ENCODE assay signal across 15 cellular contexts in genomic region chr7:88224596-88225275, GRCh38. TPM values are rescaled to one million over a fixed set of nuclear protein-coding genes. Genes with fewer than 3 reads are reported as not detected.
DNase-seq lines count a peak whose midpoint lies in the region; ATAC-seq and TF ChIP-seq lines count a peak whose summit lies in the region.
"Had no signal": no experiment of that assay in that cellular context is flagged by ENCODE, and none has a peak within 500 bp of the region (broad histone marks: within the 10 kb centered on the region; RNA-seq: fewer than 3 reads in every experiment).

No MANE protein-coding gene starts in this region.

- H2BK20ac ChIP-seq in IMR-90 (ENCODE audit: low read depth, low read length): no peak overlapping the region

- H2BK5ac ChIP-seq in IMR-90 (ENCODE audit: low read depth, low read length, poor library complexity, severe bottlenecking): no peak overlapping the region

- no peak overlapping the region for H3K4ac ChIP-seq in IMR-90 (ENCODE audit: low read depth, low read length)

- CTCF ChIA-PET in IMR-90 (lab: Yijun Ruan, JAX): no interaction called here

- ATAC-seq in IMR-90 (ENCODE audit: low read depth) (no peak), GM18519 (IDR thresholded peaks at IDR 0.05; ENCODE audit: low FRiP score, unreplicated experiment) (no peak)
- ATAC-seq: upper lobe of right lung had no signal

- DNase-seq in AG10803 (ENCODE audit: low read depth) (peak; percentile 62), IMR-90 (peak; percentile 43), amniotic epithelial cell (ENCODE audit: low read depth) (peak; percentile 40), foreskin melanocyte (peak; percentile 44), HAP-1 (ENCODE audit: low spot score in 2 of 2) (no peak), H7 (no peak), iPS-NIHi7 (ENCODE audit: extremely low spot score) (no peak)
- DNase-seq: activated CD4-positive, CD25-positive, alpha-beta regulatory T cell; GOT3; NCI-H2171; RPMI8226; upper lobe of right lung had no signal

- no peaks in the 10 kb centered on the region for H3K9me3 ChIP-seq in IMR-90 (ENCODE audit: control insufficient read depth, insufficient read depth, low read length)
- no peaks in the 10 kb centered on the region for H3K9me3 ChIP-seq in HAP-1
- H3K9me3 ChIP-seq: upper lobe of right lung had no signal

- H2BK120ac ChIP-seq in IMR-90 (ENCODE audit: low read depth, low read length): no peak overlapping the region

- dilution Hi-C loops in IMR-90 (cut with HindIII; ENCODE audit: low sequenced_read_pairs, unreplicated experiment): no loop called here

- no peak for TF ChIP-seq CTCF in AG10803 (conservative IDR thresholded peaks at IDR 0.05; ENCODE audit: low read length)
- TF ChIP-seq CTCF in IMR-90 (conservative IDR thresholded peaks at IDR 0.05; ENCODE audit: low read depth, low read length): no peak

- in situ Hi-C loops in IMR-90 (cut with MboI; ENCODE audit: low sequenced_read_pairs): no loop called here
- in situ Hi-C loops in HAP-1 (cut with MboI; ENCODE audit: low sequenced_read_pairs): loop anchor here (25.0 kb wide), 1 partner anchor 313 kb away; no protein-coding TSS in a partner anchor

- H3K23ac ChIP-seq in IMR-90 (ENCODE audit: low read depth, low read length): no peak overlapping the region

- no peak for TF ChIP-seq RAD21 in IMR-90 (IDR thresholded peaks at IDR 0.05; ENCODE audit: low read length)

- no TSS peak for BruUV-seq in IMR-90 (replicated peaks; lab: Mats Ljungman, UMichigan)

- H4K5ac ChIP-seq in IMR-90 (ENCODE audit: low read depth, low read length): no peak overlapping the region

- H3K18ac ChIP-seq in IMR-90 (ENCODE audit: low read depth, low read length): no peak overlapping the region

- H3K4me3 ChIP-seq in AG10803 (ENCODE audit: low read length) (no peak overlapping the region), IMR-90 (ENCODE audit: insufficient read depth, low read depth, low read length) (no peak overlapping the region), HAP-1 (no peak overlapping the region), H7 (ENCODE audit: insufficient read depth, low read depth, low read length) (no peak overlapping the region)
- H3K4me3 ChIP-seq: esophagus muscularis mucosa, smooth muscle cell, upper lobe of right lung had no signal

- H2AK9ac ChIP-seq in IMR-90 (replicated peaks; ENCODE audit: low read depth, low read length, poor library complexity): no peak overlapping the region

- TF ChIP-seq POLR2A in IMR-90 (IDR thresholded peaks at IDR 0.05; ENCODE audit: low read depth, low read length): no peak

- no peak overlapping the region for H4K8ac ChIP-seq in IMR-90 (ENCODE audit: low read depth in 2 of 2, low read length in 2 of 2)

- H3K14ac ChIP-seq in IMR-90 (replicated peaks; ENCODE audit: low read depth, low read length): no peak overlapping the region

- no peak overlapping the region for H4K91ac ChIP-seq in IMR-90 (ENCODE audit: insufficient read depth, low read depth, low read length)

- H2AK5ac ChIP-seq in IMR-90 (ENCODE audit: low read depth, low read length): no peak overlapping the region

- no CpG with 5 or more reads among the region's 2 CpGs for WGBS in IMR-90 (ENCODE audit: extremely low coverage in 2 of 2, insufficient read length in 1 of 2), 2 experiments

- H3K36me3 ChIP-seq in IMR-90 (ENCODE audit: control insufficient read depth, insufficient read depth, low read length): no peaks in the 10 kb centered on the region
- H3K36me3 ChIP-seq in HAP-1 (replicated peaks): no peaks in the 10 kb centered on the region
- H3K36me3 ChIP-seq in H7 (replicated peaks; ENCODE audit: control insufficient read depth, insufficient read depth, low read length): no peaks in the 10 kb centered on the region
- H3K36me3 ChIP-seq: esophagus muscularis mucosa, upper lobe of right lung had no signal

- H2AFZ ChIP-seq in IMR-90 (replicated peaks; ENCODE audit: low read length, poor library complexity): no peak overlapping the region

- H3K4me2 ChIP-seq in IMR-90 (ENCODE audit: low read depth, low read length): no peak overlapping the region
- H3K4me2 ChIP-seq: smooth muscle cell had no signal

- no peaks in the 10 kb centered on the region for H4K20me1 ChIP-seq in IMR-90 (ENCODE audit: insufficient read depth, low read length)

- H2BK15ac ChIP-seq in IMR-90 (ENCODE audit: low read depth, low read length): no peak overlapping the region

- no peaks in the 10 kb centered on the region for H3K79me1 ChIP-seq in IMR-90 (ENCODE audit: low read depth in 1 of 2, low read length in 2 of 2)

- H3K9ac ChIP-seq in IMR-90 (ENCODE audit: low read depth, low read length): no peak overlapping the region

- POLR2A ChIA-PET in IMR-90 (lab: Charles Lee; ENCODE audit: unreplicated experiment): no interaction called here

- no peak overlapping the region for H3K56ac ChIP-seq in IMR-90 (ENCODE audit: extremely low read depth, insufficient read depth, low read length)

- H3K27ac ChIP-seq in IMR-90 (ENCODE audit: insufficient read depth, low read length): no peak overlapping the region
- H3K27ac ChIP-seq: esophagus muscularis mucosa, upper lobe of right lung had no signal

- H3K4me1 ChIP-seq in IMR-90 (ENCODE audit: control insufficient read depth, insufficient read depth, low read length) (no peaks in the 10 kb centered on the region), HAP-1 (peaks cover 9% of the 10 kb centered on the region)
- H3K4me1 ChIP-seq: upper lobe of right lung had no signal

- H3K9me1 ChIP-seq in IMR-90 (ENCODE audit: insufficient read depth, low read length): no peaks in the 10 kb centered on the region

- no peaks in the 10 kb centered on the region for H3K27me3 ChIP-seq in IMR-90 (ENCODE audit: control insufficient read depth, insufficient read depth, low read length)
- no peaks in the 10 kb centered on the region for H3K27me3 ChIP-seq in HAP-1 (ENCODE audit: low read depth)
- no peaks in the 10 kb centered on the region for H3K27me3 ChIP-seq in H7 (ENCODE audit: control insufficient read depth, insufficient read depth, low read length)
- H3K27me3 ChIP-seq: esophagus muscularis mucosa, upper lobe of right lung had no signal

- intact Hi-C loops in IMR-90 (cut with micrococcal nuclease): no loop called here

TF ChIP-seq in IMR-90, 13 proteins besides CTCF, POLR2A, EP300 and RAD21:
- TF ChIP-seq SMC3 (IDR thresholded peaks at IDR 0.05; ENCODE audit: low read depth, low read length) (no peak), MXI1 (IDR thresholded peaks at IDR 0.05; ENCODE audit: borderline replicate concordance, low read depth, low read length) (no peak), BHLHE40 (IDR thresholded peaks at IDR 0.05; ENCODE audit: low read depth, low read length) (no peak), RCOR1 (IDR thresholded peaks at IDR 0.05; ENCODE audit: insufficient replicate concordance, low read length) (no peak), CEBPB (IDR thresholded peaks at IDR 0.05; ENCODE audit: low read depth, low read length) (no peak), NFE2L2 (IDR thresholded peaks at IDR 0.05; ENCODE audit: low read depth, low read length) (no peak), MAZ (IDR thresholded peaks at IDR 0.05; ENCODE audit: borderline replicate concordance, low read depth, low read length) (no peak), USF2 (IDR thresholded peaks at IDR 0.05; ENCODE audit: low read depth, low read length) (no peak), ELK1 (IDR thresholded peaks at IDR 0.05; ENCODE audit: borderline replicate concordance, low read depth, low read length) (no peak), CHD1 (IDR thresholded peaks at IDR 0.05; ENCODE audit: low read depth, low read length) (no peak), MAFK (IDR thresholded peaks at IDR 0.05; ENCODE audit: low read depth, low read length) (no peak), RFX5 (IDR thresholded peaks at IDR 0.05; ENCODE audit: low read depth, low read length) (no peak), FOS (IDR thresholded peaks at IDR 0.05; ENCODE audit: low read depth, low read length) (no peak)

RNA-seq across cellular contexts. Expression of gene SRI, which starts 4.9 kb away (rescaled TPM):
- 83.3 and 111 TPM in 2 replicates for total RNA-seq in IMR-90 (2012; rRNA removed)
- 115 and 126 TPM in 2 replicates for polyA plus RNA-seq in IMR-90 (2012; rRNA removed)
- polyA plus RNA-seq in IMR-90 (2012; cell fraction: cytosol; rRNA removed): 17.9 and 26.0 TPM in 2 replicates
- polyA plus RNA-seq in IMR-90 (2012; cell fraction: nucleus; rRNA removed; ENCODE audit: low replicate concordance): 7.7 and 72.2 TPM in 2 replicates
- total RNA-seq in H7 (2014; rRNA removed; shearing (Covaris generic)): 87.1 and 95.8 TPM in 2 replicates

Comparison
In these comparisons a context has a peak if more than half of its experiments do, and no peak if none do; other contexts are left out.
1. DNase-seq: peak in AG10803 (single experiment), IMR-90 (single experiment), amniotic epithelial cell (single experiment) and foreskin melanocyte (single experiment); none in HAP-1 (0 of 2), H7 (single experiment) and iPS-NIHi7 (single experiment).